In genomic region chr15:90038639-90039095, GRCh38 we compare ENCODE assay signal across 1 cellular context.
TF ChIP-seq lines count a peak whose summit lies in the region.

No MANE protein-coding gene starts in this region.

TF ChIP-seq in H1, 55 proteins besides CTCF, POLR2A, EP300 and RAD21 (continued from another document):
- no peak for TF ChIP-seq SP2 (IDR thresholded peaks at IDR 0.05; ENCODE audit: low read length)
- TF ChIP-seq RNF2 (IDR thresholded peaks at IDR 0.05; ENCODE audit: borderline replicate concordance, low read depth, low read length, missing control alignments, poor library complexity, severe bottlenecking), result no peak
